Comparison of ENCODE assay signal across 11 cellular contexts in genomic region chr5:633521-633955, GRCh38. TPM values are rescaled to one million over a fixed set of nuclear protein-coding genes. Genes with fewer than 3 reads are reported as not detected.
DNase-seq lines count a peak whose midpoint lies in the region; ATAC-seq, FAIRE-seq and TF ChIP-seq lines count a peak whose summit lies in the region.
"Had no signal": no experiment of that assay in that cellular context is flagged by ENCODE, and none has a peak within 500 bp of the region (broad histone marks: within the 10 kb centered on the region; RNA-seq: fewer than 3 reads in every experiment).

No MANE protein-coding gene starts in this region.

- H3K4me1 ChIP-seq in kidney (ENCODE audit: control insufficient read depth in 1 of 2, insufficient read depth in 1 of 2, low read depth in 1 of 2, low read length in 2 of 2) = no peaks in the 10 kb centered on the region

- H3K27ac ChIP-seq in kidney (ENCODE audit: low read depth in 2 of 2, low read length in 2 of 2) = no peak overlapping the region

- no peak for TF ChIP-seq CTCF in kidney (IDR thresholded peaks at IDR 0.05; ENCODE audit: borderline replicate concordance, extremely low read depth, insufficient read depth)

- no peak for FAIRE-seq in kidney (lab: Jason Lieb, UNC)

- DNase-seq in cardiac septum (ENCODE audit: low spot score) (peak; percentile 74), left ventricle myocardium superior (no peak), astrocyte of the hippocampus (ENCODE audit: low read depth, low spot score) (peak; percentile 37), kidney (peak; percentile 54), iPS-NIHi7 (ENCODE audit: extremely low spot score) (no peak)
- DNase-seq: activated CD4-positive, CD25-positive, alpha-beta regulatory T cell treated with anti-CD3 and anti-CD28 coated beads, Interleukin-2, amount 50 U/mL, for 72 hours; NCI-H446; OCI-M1 had no signal

- no peak for ATAC-seq in left ventricle myocardium superior
- ATAC-seq in GM18909 (IDR thresholded peaks at IDR 0.05; ENCODE audit: poor library complexity, unreplicated experiment) = no peak
- ATAC-seq in GM21717 (IDR thresholded peaks at IDR 0.05; ENCODE audit: unreplicated experiment) = no peak
- no peak for ATAC-seq in GM21526 (IDR thresholded peaks at IDR 0.05; ENCODE audit: low FRiP score, unreplicated experiment)

- no peaks in the 10 kb centered on the region for H3K9me3 ChIP-seq in kidney (ENCODE audit: control insufficient read depth in 1 of 2, low read length in 2 of 2)

- no peak overlapping the region for H3K9ac ChIP-seq in kidney (ENCODE audit: low read length in 2 of 2)

- H3K36me3 ChIP-seq in kidney (ENCODE audit: control insufficient read depth in 1 of 2, insufficient read depth in 2 of 2, low read length in 2 of 2) = peaks cover 4 to 12% of the 10 kb centered on the region in 2 donors

- no peak overlapping the region for H3K4me3 ChIP-seq in kidney (ENCODE audit: low read length in 2 of 2)

- intact Hi-C loops in cardiac septum (cut with DNase I) = no loop called here
- intact Hi-C loops in left ventricle myocardium superior (cut with micrococcal nuclease) = no loop called here
- intact Hi-C loops in kidney (cut with DNase I) = no loop called here

RNA-seq across cellular contexts. Expression of gene CEP72, which starts 21.4 kb away (rescaled TPM):
- total RNA-seq in cardiac septum = 0.86 TPM
- 1.6 TPM for total RNA-seq in left ventricle myocardium superior
- 7.8 TPM for total RNA-seq in kidney
- 1.1 TPM for polyA plus RNA-seq in kidney (ENCODE audit: insufficient read depth, low read depth, low replicate concordance)

RNA-seq across cellular contexts. Expression of gene TPPP, which starts 59.6 kb away (rescaled TPM):
- total RNA-seq in cardiac septum (7.3 TPM), left ventricle myocardium superior (34.8 TPM), kidney (6.9 TPM)
- polyA plus RNA-seq in kidney (ENCODE audit: insufficient read depth, low read depth, low replicate concordance) = 5.8 TPM

Comparison
In these comparisons a context has a peak if more than half of its experiments do, and no peak if none do; other contexts are left out.
1. DNase-seq: peak in cardiac septum (single experiment), astrocyte of the hippocampus (single experiment) and kidney (single experiment); none in left ventricle myocardium superior (single experiment) and iPS-NIHi7 (single experiment).